Comparison of ENCODE assay signal across 8 cellular contexts in genomic region chr11:17972987-17973386, GRCh38. TPM values are rescaled to one million over a fixed set of nuclear protein-coding genes. Genes with fewer than 3 reads are reported as not detected.
DNase-seq lines count a peak whose midpoint lies in the region; ATAC-seq and TF ChIP-seq lines count a peak whose summit lies in the region.

No MANE protein-coding gene starts in this region.

- no peak for TF ChIP-seq POLR2A in ovary (IDR thresholded peaks at IDR 0.05)

- no peaks in the 10 kb centered on the region for H3K79me2 ChIP-seq in GM23248 (ENCODE audit: insufficient read depth)

- H3K36me3 ChIP-seq in GM23248 (ENCODE audit: low read depth) (no peaks in the 10 kb centered on the region), RWPE2 (ENCODE audit: low read depth) (no peaks in the 10 kb centered on the region), ovary (no peaks in the 10 kb centered on the region)

- no peak overlapping the region for H3K4me3 ChIP-seq in GM23248
- H3K4me3 ChIP-seq in RWPE2 (ENCODE audit: severe bottlenecking), result no peak overlapping the region
- no peak overlapping the region for H3K4me3 ChIP-seq in fibroblast of mammary gland (ENCODE audit: control insufficient read depth, low read depth, low read length)
- no peak overlapping the region for H3K4me3 ChIP-seq in ovary

- H2AFZ ChIP-seq in GM23248, result no peak overlapping the region

- H3K9me3 ChIP-seq in GM23248 (ENCODE audit: low read depth) (no peaks in the 10 kb centered on the region), RWPE2 (ENCODE audit: severe bottlenecking) (no peaks in the 10 kb centered on the region), ovary (no peaks in the 10 kb centered on the region)

- TF ChIP-seq EP300 in ovary (IDR thresholded peaks at IDR 0.05), result no peak

- no peaks in the 10 kb centered on the region for H3K4me1 ChIP-seq in GM23248 (ENCODE audit: insufficient read depth)
- H3K4me1 ChIP-seq in RWPE2 (ENCODE audit: insufficient read depth, poor library complexity, severe bottlenecking), result no peaks in the 10 kb centered on the region
- peaks cover 1% of the 10 kb centered on the region for H3K4me1 ChIP-seq in ovary (ENCODE audit: insufficient read depth)

- H4K20me1 ChIP-seq in GM23248 (ENCODE audit: insufficient read depth), result no peaks in the 10 kb centered on the region

- DNase-seq in 8988T (peak; percentile 63), GM23248 (peak; percentile 88), RWPE2 (ENCODE audit: low spot score) (peak; percentile 82), fibroblast of mammary gland (ENCODE audit: low read depth) (peak; percentile 95), ovary (peak; percentile 14 to 53 (median 41))

- H3K4me2 ChIP-seq in GM23248 (ENCODE audit: unreplicated experiment), result no peak overlapping the region

- no peaks in the 10 kb centered on the region for H3F3A ChIP-seq in GM23248 (ENCODE audit: insufficient read depth)

- no peak overlapping the region for H3K9ac ChIP-seq in GM23248

- no peaks in the 10 kb centered on the region for H3K9me2 ChIP-seq in GM23248 (ENCODE audit: insufficient read depth)

- H3K27me3 ChIP-seq in GM23248 (replicated peaks; ENCODE audit: insufficient read depth) (no peaks in the 10 kb centered on the region), RWPE2 (ENCODE audit: insufficient read depth, poor library complexity, severe bottlenecking) (no peaks in the 10 kb centered on the region), ovary (no peaks in the 10 kb centered on the region)

- intact Hi-C loops in ovary (cut with DNase I), result loop anchor here in 3 of 4 donors (2.0 to 10.0 kb wide), 2 partner anchors 242 to 378 kb away; no protein-coding TSS in a partner anchor

- TF ChIP-seq CTCF in RWPE2 (IDR thresholded peaks at IDR 0.05; ENCODE audit: poor library complexity, severe bottlenecking), result peak; percentile 66
- peak; percentile 90 for TF ChIP-seq CTCF in fibroblast of mammary gland (conservative IDR thresholded peaks at IDR 0.05; ENCODE audit: control insufficient read depth, insufficient read depth, low read depth, low read length)
- peak in 1 of 3 donors; percentile 17 for TF ChIP-seq CTCF in ovary (IDR thresholded peaks at IDR 0.05)

- WGBS in GM23248 (ENCODE audit: low coverage in 1 of 2, low lambda C conversion rate in 2 of 2, missing lambda C conversion rate in 2 of 2), 2 experiments, result 3 to 9% methylated on average over 5 of the region's 5 CpGs
- WGBS in ovary, 3 donors, result 4 to 13% (median 9%) methylated on average over 5 of the region's 5 CpGs

- ATAC-seq in RWPE2 (ENCODE audit: low read depth), result peak; percentile 95
- ATAC-seq in GM18873 (IDR thresholded peaks at IDR 0.05; ENCODE audit: low FRiP score, unreplicated experiment), result no peak
- no peak for ATAC-seq in HG03571 (IDR thresholded peaks at IDR 0.05; ENCODE audit: unreplicated experiment)
- ATAC-seq in GM21515 (IDR thresholded peaks at IDR 0.05; ENCODE audit: unreplicated experiment), result no peak

- H3K27ac ChIP-seq in GM23248 (no peak overlapping the region), RWPE2 (ENCODE audit: poor library complexity, severe bottlenecking) (no peak overlapping the region), ovary (no peak overlapping the region)

- in situ Hi-C loops in GM23248 (cut with MboI), result loop anchor here (10.0 kb wide), 2 partner anchors 218 to 378 kb away; no protein-coding TSS in a partner anchor

RNA-seq across cellular contexts. Expression of gene SERGEF, which starts 39.9 kb away (rescaled TPM):
- total RNA-seq in GM23248 (2014; rRNA removed; shearing (Covaris generic)), result 16.8 and 18.3 TPM in 2 replicates
- polyA plus RNA-seq in GM23248 (2016; fragmentation: Nextera tagmentation; extraction: Ambion mirVana) (16.7 and 23.2 TPM in 2 replicates), ovary (10 to 100 TPM; 47.8 to 59.7 TPM)
- 10 to 100 TPM; 42.0 to 76.3 (median 62.2) TPM for total RNA-seq in ovary

Comparison
In these comparisons a context has a peak if more than half of its experiments do, and no peak if none do; other contexts are left out.
1. DNase-seq: peak in every context shown above with its lines; median percentile 95 in fibroblast of mammary gland; 88 in GM23248; 82 in RWPE2; 63 in 8988T; 41 in ovary.